Comparison of ENCODE assay signal across 23 cellular contexts in the genomic region with DNA sequence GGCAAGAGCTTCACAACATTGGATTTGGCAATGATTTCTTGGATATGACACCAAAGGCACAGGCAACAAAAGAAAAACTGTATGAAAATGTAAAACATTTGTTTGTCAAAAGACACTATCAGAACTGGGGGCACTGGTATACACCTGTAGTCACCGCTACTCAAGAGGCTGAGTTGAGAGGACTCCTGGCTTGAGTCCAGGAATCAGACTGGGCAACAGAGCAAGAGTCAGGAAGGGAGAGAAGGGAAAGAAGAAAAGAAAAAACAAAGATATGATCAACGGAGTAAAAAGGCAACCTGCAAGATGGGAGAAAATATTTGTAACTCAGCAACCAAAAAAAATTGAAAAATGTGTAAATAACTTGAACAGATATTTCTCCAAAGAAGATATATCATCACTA. TPM values are rescaled to one million over a fixed set of nuclear protein-coding genes. Genes with fewer than 3 reads are reported as not detected.
A peak's percentile ranks its signal among the peaks of the same experiment; 100 is the strongest.
DNase-seq lines count a peak whose midpoint lies in the region; ATAC-seq, FAIRE-seq and TF ChIP-seq lines count a peak whose summit lies in the region.
"Had no signal": no experiment of that assay in that cellular context is flagged by ENCODE, and none has a peak within 500 bp of the region (broad histone marks: within the 10 kb centered on the region; RNA-seq: fewer than 3 reads in every experiment).

No MANE protein-coding gene starts in this region.

- CTCF ChIA-PET in HEK293 (lab: Yijun Ruan, JAX) = interaction anchor here (1.3 kb wide), 1 partner anchor 9 kb away, joined by 3 read pairs; no protein-coding TSS in a partner anchor
- CTCF ChIA-PET in K562 (lab: Yijun Ruan, JAX; ENCODE audit: low intra/inter-chr PET ratio) = no interaction called here

- no peak overlapping the region for H3K4me3 ChIP-seq in HEK293 (ENCODE audit: low read depth, low read length)
- H3K4me3 ChIP-seq in K562 = no peak overlapping the region
- H3K4me3 ChIP-seq in breast epithelium = no peak overlapping the region
- H3K4me3 ChIP-seq: SK-N-MC had no signal

- DNase-seq in NCI-H1092 treated with DMSO at 0.1 percent for 48 hours (lab: John Stamatoyannopoulos, UW) = peak; percentile 4
- DNase-seq in NCI-H1092 (lab: John Stamatoyannopoulos, UW) = no peak
- peak; percentile 67 for DNase-seq in NCI-H345 (lab: John Stamatoyannopoulos, UW)
- no peak for DNase-seq in K562 (ENCODE audit: extremely low read depth in 1 of 4, low spot score in 3 of 4)
- DNase-seq in breast epithelium (ENCODE audit: low spot score in 2 of 2) = no peak
- DNase-seq: 8988T; BE2C; CD4-positive, alpha-beta T cell; EL; H9; IMR-90; Kasumi-1; MM.1S; NCI-H1436 treated with DMSO at 0.1 percent for 48 hours; NCI-H2081 treated with DMSO at 0.1 percent for 48 hours; NCI-H526; T-helper 9 cell had no signal

- H3K27me3 ChIP-seq in K562 (ENCODE audit: control insufficient read depth in 2 of 2, insufficient read depth in 2 of 2, low read length in 2 of 2) (no peaks in the 10 kb centered on the region), breast epithelium (no peaks in the 10 kb centered on the region)
- H3K27me3 ChIP-seq: BE2C had no signal

- peaks cover 5% of the 10 kb centered on the region for H3K4me1 ChIP-seq in HEK293 (ENCODE audit: control insufficient read depth, insufficient read depth, low read length)
- peaks cover under 1 to 10% of the 10 kb centered on the region in 2 experiments; a peak in 4 of 5 replicates for H3K4me1 ChIP-seq in K562 (replicated peaks in 1 of 2; ENCODE audit: control insufficient read depth in 2 of 2, insufficient read depth in 2 of 2, low read length in 2 of 2)
- no peaks in the 10 kb centered on the region for H3K4me1 ChIP-seq in breast epithelium
- H3K4me1 ChIP-seq: BE2C had no signal

- TF ChIP-seq RAD21 in K562 (CRISPR knock-in tag; conservative IDR thresholded peaks at IDR 0.05 in 1 of 2, IDR thresholded peaks at IDR 0.05 in 1 of 2) = no peak

- H3K36me3 ChIP-seq in HEK293 (ENCODE audit: control insufficient read depth in 2 of 2, insufficient read depth in 1 of 2, low read length in 2 of 2) = no peaks in the 10 kb centered on the region
- H3K36me3 ChIP-seq in K562 (ENCODE audit: control insufficient read depth, insufficient read depth, low read length) = no peaks in the 10 kb centered on the region
- H3K36me3 ChIP-seq in breast epithelium = no peaks in the 10 kb centered on the region
- H3K36me3 ChIP-seq: BE2C had no signal

- H4K20me1 ChIP-seq in K562 (replicated peaks; ENCODE audit: control insufficient read depth, insufficient read depth, low read length) = no peaks in the 10 kb centered on the region

- 45% methylated on average over 2 of the region's 2 CpGs for WGBS in K562 (ENCODE audit: insufficient coverage, low coverage, missing lambda C conversion rate)

- TF ChIP-seq POLR2A in K562 (conservative IDR thresholded peaks at IDR 0.05) (no peak), breast epithelium (IDR thresholded peaks at IDR 0.05) (no peak)

- no peak for FAIRE-seq in K562 (lab: Jason Lieb, UNC)
- FAIRE-seq: GM19239 had no signal

- H3K79me2 ChIP-seq in K562 (ENCODE audit: control insufficient read depth, insufficient read depth, low read length) = no peaks in the 10 kb centered on the region

- no peaks in the 10 kb centered on the region for H3K9me1 ChIP-seq in K562 (ENCODE audit: control insufficient read depth, insufficient read depth, low read length)

- H3K27ac ChIP-seq in HEK293 (ENCODE audit: extremely low read depth, low read depth, low read length) (no peak overlapping the region), K562 (ENCODE audit: extremely low read depth, low read depth, low read length) (no peak overlapping the region), breast epithelium (no peak overlapping the region)
- H3K27ac ChIP-seq: SK-N-MC had no signal

- no peak overlapping the region for H2AFZ ChIP-seq in K562 (ENCODE audit: low read depth, low read length)

- intact Hi-C loops in K562 (cut with micrococcal nuclease) = no loop called here
- intact Hi-C loops in breast epithelium (cut with DNase I; ENCODE audit: low total_unique reads) = no loop called here

- TF ChIP-seq EP300 in K562 (IDR thresholded peaks at IDR 0.05; ENCODE audit: low read length) = no peak

- TF ChIP-seq CTCF in HEK293 (tag by site-specific recombination; IDR thresholded peaks at IDR 0.05) = no peak
- no peak for TF ChIP-seq CTCF in K562 (IDR thresholded peaks at IDR 0.05 in 2 of 3, conservative IDR thresholded peaks at IDR 0.05 in 1 of 3; ENCODE audit: insufficient read depth in 2 of 3, low read depth in 1 of 3, low read length in 3 of 3)
- TF ChIP-seq CTCF in breast epithelium (IDR thresholded peaks at IDR 0.05) = no peak

- ATAC-seq in K562 = no peak
- ATAC-seq in GM18867 (IDR thresholded peaks at IDR 0.05; ENCODE audit: unreplicated experiment) = no peak
- no peak for ATAC-seq in HG03442 (IDR thresholded peaks at IDR 0.05; ENCODE audit: unreplicated experiment)

- in situ Hi-C loops in K562 (cut with MboI) = no loop called here

- no peak overlapping the region for H3K4me2 ChIP-seq in K562 (ENCODE audit: insufficient read depth, low read length)

- H3K9me3 ChIP-seq in HEK293 (ENCODE audit: control insufficient read depth, insufficient read depth, low read depth, low read length) (no peaks in the 10 kb centered on the region), K562 (replicated peaks; ENCODE audit: control insufficient read depth, insufficient read depth, low read depth, low read length) (no peaks in the 10 kb centered on the region), breast epithelium (no peaks in the 10 kb centered on the region)
- H3K9me3 ChIP-seq: BE2C had no signal

- BruUV-seq in K562 (replicated peaks; lab: Mats Ljungman, UMichigan) = no TSS peak

- no peak overlapping the region for H3K9ac ChIP-seq in K562 (ENCODE audit: insufficient read depth in 1 of 2, low read depth in 2 of 2, low read length in 2 of 2)

- POLR2A ChIA-PET in HEK293 (lab: Yijun Ruan, JAX) = no interaction called here
- POLR2A ChIA-PET in K562 (lab: Yijun Ruan, JAX) = interaction anchor here (2.6 kb wide), 1 partner anchor 8 kb away, joined by 15 read pairs; no protein-coding TSS in a partner anchor

TF ChIP-seq in K562, 482 proteins besides CTCF, POLR2A, EP300 and RAD21 (continues in another document):
- TF ChIP-seq BHLHE40 (IDR thresholded peaks at IDR 0.05; ENCODE audit: low read length) = no peak
- TF ChIP-seq NFIC (IDR thresholded peaks at IDR 0.05) = peak; percentile 79

RNA-seq across cellular contexts. Expression of a gene that starts 6.0 kb away (rescaled TPM):
- 60.5 and 255 TPM in 2 replicates for total RNA-seq in K562 (2011; cell fraction: chromatin; rRNA removed; ENCODE audit: low replicate concordance)
- total RNA-seq in K562 (2011; cell fraction: nucleolus; rRNA removed) = 24.2 and 38.3 TPM in 2 replicates
- 89.5 and 141 TPM in 2 replicates for total RNA-seq in K562 (2011; cell fraction: nucleoplasm; rRNA removed)
- total RNA-seq in K562 (2014; rRNA removed) (35.5 and 55.5 TPM in 2 replicates), K562 (2014; rRNA removed; fragmentation: Illumina TruSeq; extraction: Trizol) (41.9 and 44.2 TPM in 2 replicates), K562 (2015; rRNA removed; fragmentation: Illumina TruSeq; extraction: Trizol) (36.7 and 37.2 TPM in 2 replicates), K562 (2021) (38.7 and 39.3 TPM in 2 replicates), breast epithelium (10 to 100 TPM; 44.2 to 85.3 (median 68.8) TPM)
- polyA plus RNA-seq in K562 (2011; rRNA removed) (24.6 and 52.8 TPM in 2 replicates), K562 (2014; fragmentation: Illumina TruSeq; extraction: Trizol) (49.3 and 53.5 TPM in 2 replicates), K562 (2014; fragmentation: Nextera tagmentation; extraction: Ambion mirVana) (10 to 100 TPM; 15.8 to 21.3 TPM), K562 (2014; rRNA removed) (40.8 and 42.4 TPM in 2 replicates)
- 28.2 and 28.9 TPM in 2 replicates for polyA plus RNA-seq in K562 (2011; cell fraction: cytosol; rRNA removed)
- 115 and 131 TPM in 2 replicates for polyA plus RNA-seq in K562 (2011; cell fraction: nucleus; rRNA removed)
- 32.5 and 37.8 TPM in 2 replicates for polyA plus RNA-seq in K562 (2012)
- polyA minus RNA-seq in K562 (2011; rRNA and poly(A)+ RNA removed) = 30.2 and 49.0 TPM in 2 replicates
- polyA minus RNA-seq in K562 (2011; cell fraction: cytosol; rRNA and poly(A)+ RNA removed) = 21.8 and 24.9 TPM in 2 replicates
- polyA minus RNA-seq in K562 (2011; cell fraction: nucleus; rRNA and poly(A)+ RNA removed) = 36.6 and 52.9 TPM in 2 replicates

RNA-seq across cellular contexts. Expression of a gene that starts 43.2 kb away (rescaled TPM):
- not detected in 2 replicates for total RNA-seq in K562 (2011; cell fraction: chromatin; rRNA removed; ENCODE audit: low replicate concordance)
- not detected in 2 replicates for total RNA-seq in K562 (2011; cell fraction: nucleolus; rRNA removed)
- total RNA-seq in K562 (2011; cell fraction: nucleoplasm; rRNA removed) = not detected in 2 replicates
- total RNA-seq in K562 (2014; rRNA removed) (not detected in 2 replicates), K562 (2014; rRNA removed; fragmentation: Illumina TruSeq; extraction: Trizol) (not detected in 2 replicates), K562 (2015; rRNA removed; fragmentation: Illumina TruSeq; extraction: Trizol) (not detected in 2 replicates), K562 (2021) (not detected in 2 replicates), breast epithelium (10 to 100 TPM; 17.8 to 24.7 (median 20.3) TPM)
- polyA plus RNA-seq in K562 (2011; rRNA removed) (0.07 TPM in 1 of 2 replicates, not detected in the other), K562 (2014; fragmentation: Illumina TruSeq; extraction: Trizol) (not detected in 2 replicates), K562 (2014; fragmentation: Nextera tagmentation; extraction: Ambion mirVana) (under 1 TPM in 1 of 2 experiments, not detected in 1; 0.08 TPM), K562 (2014; rRNA removed) (not detected in 2 replicates)
- polyA plus RNA-seq in K562 (2011; cell fraction: cytosol; rRNA removed) = 0.13 TPM in 1 of 2 replicates, not detected in the other
- polyA plus RNA-seq in K562 (2011; cell fraction: nucleus; rRNA removed) = 0.13 TPM in 1 of 2 replicates, not detected in the other
- polyA plus RNA-seq in K562 (2012) = not detected in 2 replicates
- not detected in 2 replicates for polyA minus RNA-seq in K562 (2011; rRNA and poly(A)+ RNA removed)
- polyA minus RNA-seq in K562 (2011; cell fraction: cytosol; rRNA and poly(A)+ RNA removed) = not detected in 2 replicates
- polyA minus RNA-seq in K562 (2011; cell fraction: nucleus; rRNA and poly(A)+ RNA removed) = not detected in 2 replicates
- total RNA-seq: HT1080 had no signal

Comparison
In these comparisons a context has a peak if more than half of its experiments do, and no peak if none do; other contexts are left out.
1. DNase-seq: peak in NCI-H1092 treated with DMSO at 0.1 percent for 48 hours (single experiment) and NCI-H345 (single experiment); none in NCI-H1092 (single experiment), K562 (0 of 4) and breast epithelium (0 of 2).
2. RNA of a gene that starts 43.2 kb away (total RNA-seq): 17.8 to 24.7 TPM in breast epithelium; not detected in K562; every median in the first group is over 10 times any median in the second.